In the genomic region with DNA sequence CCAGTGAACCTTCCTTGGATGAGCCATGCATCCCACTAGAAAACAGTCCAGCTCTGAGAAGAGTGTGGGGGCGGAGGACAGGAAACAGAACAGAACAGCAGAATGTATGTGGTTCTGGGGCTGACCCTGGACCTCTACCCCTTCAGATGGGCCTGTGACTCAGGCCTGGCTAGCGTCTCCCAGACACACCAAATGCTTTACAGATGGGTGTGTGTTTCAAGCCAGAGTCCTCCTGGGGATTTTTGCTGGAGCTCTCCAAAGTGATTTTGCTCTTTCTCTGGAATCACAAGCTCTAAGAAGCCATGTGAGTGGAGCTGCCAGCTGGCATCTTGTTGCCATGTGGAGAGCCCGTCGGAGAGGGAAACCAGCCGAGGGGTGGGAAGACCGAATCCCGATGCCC, we compare ENCODE assay signal across 11 cellular contexts. TPM values are rescaled to one million over a fixed set of nuclear protein-coding genes. Genes with fewer than 3 reads are reported as not detected.
DNase-seq lines count a peak whose midpoint lies in the region; ATAC-seq and TF ChIP-seq lines count a peak whose summit lies in the region.
"Had no signal": no experiment of that assay in that cellular context is flagged by ENCODE, and none has a peak within 500 bp of the region (broad histone marks: within the 10 kb centered on the region; RNA-seq: fewer than 3 reads in every experiment).

No MANE protein-coding gene starts in this region.

- no peaks in the 10 kb centered on the region for H3K9me3 Mint-ChIP-seq in H9
- H3K9me3 Mint-ChIP-seq: dendritic cell treated with granulocyte-macrophage colony-stimulating factor and Interleukin-4, amounts not matched to agents 40 ng/mL and 50 ng/mL, for 4 days had no signal

- no peak overlapping the region for H3K9ac ChIP-seq in H9 (ENCODE audit: extremely low read depth, insufficient read length, low read length)

- DNase-seq in EL (peak; percentile 93), amniotic epithelial cell (ENCODE audit: low read depth) (peak; percentile 96), cardiac muscle cell (ENCODE audit: low read depth in 1 of 2, low spot score in 1 of 2) (peak; percentile 67 to 93), renal cortical epithelial cell (ENCODE audit: low read depth) (peak; percentile 63), HuH-7.5 (ENCODE audit: low spot score) (no peak), H9 (no peak)
- DNase-seq: DMS79, NCI-H2227 treated with DMSO at 0.1 percent for 48 hours had no signal

- H4K91ac ChIP-seq in H9 (ENCODE audit: insufficient read length, low read depth, low read length) = no peak overlapping the region

- H3K36me3 ChIP-seq in cardiac muscle cell = no peaks in the 10 kb centered on the region

- H2BK5ac ChIP-seq in H9 (ENCODE audit: insufficient read length, low read length) = no peak overlapping the region

- H3K4me1 ChIP-seq in cardiac muscle cell (ENCODE audit: low read depth) (peaks cover 35% of the 10 kb centered on the region), H9 (ENCODE audit: insufficient read depth, low read length) (no peaks in the 10 kb centered on the region)

- peaks cover 0 to 4% (median 2%) of the 10 kb centered on the region in 3 experiments; a peak in 2 of 7 replicates for H3K36me3 Mint-ChIP-seq in H9 (ENCODE audit: insufficient read depth in 1 of 3, low read depth in 3 of 3)

- no peaks in the 10 kb centered on the region for H3K79me1 ChIP-seq in H9 (ENCODE audit: insufficient read depth, low read depth, low read length, poor library complexity, severe bottlenecking)

- H3K27ac ChIP-seq in cardiac muscle cell (peak overlapping the region; percentile 88), H9 (ENCODE audit: insufficient read length, low read depth, low read length) (no peak overlapping the region)

- H2BK12ac ChIP-seq in H9 (ENCODE audit: insufficient read length, low read depth, low read length) = no peak overlapping the region

- no peaks in the 10 kb centered on the region for H3K27me3 ChIP-seq in cardiac muscle cell
- H3K27me3 ChIP-seq in H9 (ENCODE audit: insufficient read depth, low read length) = no peaks in the 10 kb centered on the region

- ATAC-seq in GM19023 (IDR thresholded peaks at IDR 0.05; ENCODE audit: unreplicated experiment) (no peak), GM21528 (IDR thresholded peaks at IDR 0.05; ENCODE audit: low FRiP score, unreplicated experiment) (no peak)

- H3K18ac ChIP-seq in H9 (ENCODE audit: insufficient read length, low read depth, low read length) = no peak overlapping the region

- H3K4me3 ChIP-seq in cardiac muscle cell = peak overlapping the region; percentile 14

- H3T11ph ChIP-seq in H9 (ENCODE audit: low read length) = no peak overlapping the region

- H3K9me3 ChIP-seq in cardiac muscle cell (ENCODE audit: low read depth) = no peaks in the 10 kb centered on the region
- no peaks in the 10 kb centered on the region for H3K9me3 ChIP-seq in H9 (ENCODE audit: control insufficient read depth, low read depth, low read length)

- no peak overlapping the region for H2BK120ac ChIP-seq in H9 (ENCODE audit: low read depth, low read length, poor library complexity, severe bottlenecking)

- no peak overlapping the region for H2BK20ac ChIP-seq in H9 (ENCODE audit: low read depth, low read length, poor library complexity, severe bottlenecking)

- H3K79me2 ChIP-seq in H9 (ENCODE audit: insufficient read depth, low read length) = no peaks in the 10 kb centered on the region

- no peak overlapping the region for H3K4ac ChIP-seq in H9 (ENCODE audit: low read depth, low read length)

- no peak overlapping the region for H3K23ac ChIP-seq in H9 (ENCODE audit: insufficient read length, low read depth, low read length)

- no peak overlapping the region for H3K27ac Mint-ChIP-seq in H9
- H3K27ac Mint-ChIP-seq: dendritic cell treated with granulocyte-macrophage colony-stimulating factor and Interleukin-4, amounts not matched to agents 40 ng/mL and 50 ng/mL, for 4 days had no signal

- H4K5ac ChIP-seq in H9 (ENCODE audit: insufficient read length, low read depth, low read length) = no peak overlapping the region

- no peak for TF ChIP-seq CTCF in cardiac muscle cell (IDR thresholded peaks at IDR 0.05; ENCODE audit: low read depth, low read length)
- no peak for TF ChIP-seq CTCF in H9 (conservative IDR thresholded peaks at IDR 0.05)

- no peak overlapping the region for H3K14ac ChIP-seq in H9 (ENCODE audit: insufficient read depth, low read length)

- no peak overlapping the region for H3K56ac ChIP-seq in H9 (ENCODE audit: insufficient read length, low read depth, low read length)

- H3K27me3 Mint-ChIP-seq in H9 (ENCODE audit: low read depth) = no peaks in the 10 kb centered on the region
- H3K27me3 Mint-ChIP-seq: dendritic cell treated with granulocyte-macrophage colony-stimulating factor and Interleukin-4, amounts not matched to agents 40 ng/mL and 50 ng/mL, for 4 days had no signal

- no CpG with 5 or more reads among the region's 7 CpGs for WGBS in H9 (ENCODE audit: extremely low coverage, insufficient read length, low lambda C conversion rate)

- H4K20me1 ChIP-seq in H9 (ENCODE audit: control insufficient read depth, insufficient read depth, insufficient read length) = no peaks in the 10 kb centered on the region

- no peak overlapping the region for H2AK5ac ChIP-seq in H9 (ENCODE audit: insufficient read length, low read length)

- no peak overlapping the region for H2AFZ ChIP-seq in H9 (ENCODE audit: low read length)

- H3K23me2 ChIP-seq in H9 (ENCODE audit: insufficient read length, low read depth, low read length, poor library complexity, severe bottlenecking) = no peaks in the 10 kb centered on the region

- H3K4me3 Mint-ChIP-seq in H9 = no peak overlapping the region
- H3K4me3 Mint-ChIP-seq: dendritic cell treated with granulocyte-macrophage colony-stimulating factor and Interleukin-4, amounts not matched to agents 40 ng/mL and 50 ng/mL, for 4 days had no signal

- no peak overlapping the region for H3K4me2 ChIP-seq in H9 (ENCODE audit: insufficient read depth, insufficient read length, low read length)

- no peak overlapping the region for H4K8ac ChIP-seq in H9 (replicated peaks; ENCODE audit: insufficient read length, low read depth, low read length)

- no peak overlapping the region for H2BK15ac ChIP-seq in H9 (ENCODE audit: low read depth, low read length)

- no peaks in the 10 kb centered on the region for H3K4me1 Mint-ChIP-seq in H9

RNA-seq across cellular contexts. Expression of a gene that starts 13.2 kb away (rescaled TPM):
- total RNA-seq in cardiac muscle cell = 72.9 and 80.9 TPM in 2 replicates
- polyA plus RNA-seq in cardiac muscle cell = 50.8 and 53.6 TPM in 2 replicates
- total RNA-seq in renal cortical epithelial cell = not detected in 2 replicates
- 5.7 and 8.7 TPM in 2 replicates for total RNA-seq in H9 (2021)

RNA-seq across cellular contexts. Expression of a gene that starts 20.9 kb away (rescaled TPM):
- total RNA-seq in cardiac muscle cell (not detected in 2 replicates), renal cortical epithelial cell (not detected in 2 replicates), H9 (2021) (0.31 and 0.37 TPM in 2 replicates)
- polyA plus RNA-seq in cardiac muscle cell = 0.12 TPM in 1 of 2 replicates, not detected in the other

RNA-seq across cellular contexts. Expression of a gene that starts 28.5 kb away (rescaled TPM):
- total RNA-seq in cardiac muscle cell (79.1 and 128 TPM in 2 replicates), renal cortical epithelial cell (61.1 and 64.7 TPM in 2 replicates), H9 (2021) (130 and 144 TPM in 2 replicates)
- 210 and 232 TPM in 2 replicates for polyA plus RNA-seq in cardiac muscle cell

RNA-seq across cellular contexts. Expression of a gene that starts 28.6 kb away (rescaled TPM):
- 16.9 and 22.5 TPM in 2 replicates for total RNA-seq in cardiac muscle cell
- 18.6 and 23.9 TPM in 2 replicates for polyA plus RNA-seq in cardiac muscle cell
- total RNA-seq in renal cortical epithelial cell = 28.1 and 31.7 TPM in 2 replicates
- 15.2 and 15.9 TPM in 2 replicates for total RNA-seq in H9 (2021)

RNA-seq across cellular contexts. Expression of a gene that starts 35.0 kb away (rescaled TPM):
- total RNA-seq in cardiac muscle cell (72.6 and 97.5 TPM in 2 replicates), renal cortical epithelial cell (104 and 109 TPM in 2 replicates), H9 (2021) (174 and 176 TPM in 2 replicates)
- 231 and 271 TPM in 2 replicates for polyA plus RNA-seq in cardiac muscle cell

Comparison
In these comparisons a context has a peak if more than half of its experiments do, and no peak if none do; other contexts are left out.
1. DNase-seq: peak in EL (single experiment), amniotic epithelial cell (single experiment), cardiac muscle cell (2 of 2) and renal cortical epithelial cell (single experiment); none in HuH-7.5 (single experiment) and H9 (single experiment).